ENCODE assay signal across 16 cellular contexts in genomic region chr6:36109092-36109491, GRCh38. TPM values are rescaled to one million over a fixed set of nuclear protein-coding genes. Genes with fewer than 3 reads are reported as not detected.
DNase-seq lines count a peak whose midpoint lies in the region; ATAC-seq and TF ChIP-seq lines count a peak whose summit lies in the region.
"Had no signal": no experiment of that assay in that cellular context is flagged by ENCODE, and none has a peak within 500 bp of the region (broad histone marks: within the 10 kb centered on the region; RNA-seq: fewer than 3 reads in every experiment).

No MANE protein-coding gene starts in this region.

- ATAC-seq in stimulated activated memory B cell treated with anti-CD40 and anti-IgM and Interleukin-4, amounts not matched to agents 10 μg/mL and 1 μg/mL and 100 μg/mL, for 72 hours: peak; percentile 93
- ATAC-seq in GM23338: no peak
- ATAC-seq in GM21360 (IDR thresholded peaks at IDR 0.05; ENCODE audit: unreplicated experiment): no peak
- ATAC-seq: pancreas had no signal

- H3K79me2 ChIP-seq in GM23338 (replicated peaks; ENCODE audit: insufficient read depth): no peaks in the 10 kb centered on the region

- no peaks in the 10 kb centered on the region for H3K9me3 Mint-ChIP-seq in activated T-cell treated with anti-CD3 and anti-CD28 coated beads, Interleukin-2, amount 50 U/mL, for 24 hours
- H3K9me3 Mint-ChIP-seq in stimulated activated memory B cell treated with anti-CD40 and anti-IgM and Interleukin-4, amounts not matched to agents 10 μg/mL and 1 μg/mL and 100 μg/mL, for 72 hours: no peaks in the 10 kb centered on the region
- no peaks in the 10 kb centered on the region for H3K9me3 Mint-ChIP-seq in GM23338

- no peak overlapping the region for H3K4me3 Mint-ChIP-seq in activated T-cell treated with anti-CD3 and anti-CD28 coated beads, Interleukin-2, amount 50 U/mL, for 24 hours
- no peak overlapping the region for H3K4me3 Mint-ChIP-seq in stimulated activated memory B cell treated with anti-CD40 and anti-IgM and Interleukin-4, amounts not matched to agents 10 μg/mL and 1 μg/mL and 100 μg/mL, for 72 hours
- no peak overlapping the region for H3K4me3 Mint-ChIP-seq in GM23338

- H3K36me3 ChIP-seq in GM23338 (ENCODE audit: insufficient read depth): no peaks in the 10 kb centered on the region

- H3K27ac Mint-ChIP-seq in activated T-cell treated with anti-CD3 and anti-CD28 coated beads, Interleukin-2, amount 50 U/mL, for 24 hours: peak overlapping the region; percentile 72
- peak overlapping the region; percentile 90 for H3K27ac Mint-ChIP-seq in stimulated activated memory B cell treated with anti-CD40 and anti-IgM and Interleukin-4, amounts not matched to agents 10 μg/mL and 1 μg/mL and 100 μg/mL, for 72 hours
- no peak overlapping the region for H3K27ac Mint-ChIP-seq in GM23338

- H3F3A ChIP-seq in GM23338 (replicated peaks; ENCODE audit: low read depth): no peaks in the 10 kb centered on the region

- H3K4me1 ChIP-seq in GM23338 (ENCODE audit: insufficient read depth): no peaks in the 10 kb centered on the region
- H3K4me1 ChIP-seq: pancreas had no signal

- no peaks in the 10 kb centered on the region for H3K9me2 ChIP-seq in GM23338 (ENCODE audit: insufficient read depth)

- H4K20me1 ChIP-seq in GM23338 (replicated peaks; ENCODE audit: insufficient read depth): no peaks in the 10 kb centered on the region; the same call in 1 of the 2 replicates

- no peaks in the 10 kb centered on the region for H3K27me3 ChIP-seq in GM23338 (ENCODE audit: insufficient read depth)
- H3K27me3 ChIP-seq: pancreas had no signal

- DNase-seq in activated T-cell treated with anti-CD3 and anti-CD28 coated beads, Interleukin-2, amount 50 U/mL, for 24 hours: no peak
- no peak for DNase-seq in activated T-cell treated with anti-CD3 and anti-CD28 coated beads, Interleukin-2, amount 50 U/mL, for 1 hour
- DNase-seq in T follicular helper cell (ENCODE audit: low read depth) (peak; percentile 34), GM23338 (ENCODE audit: low spot score) (no peak), nucleus accumbens (lab: John Stamatoyannopoulos, UW) (no peak)
- DNase-seq in effector CD4-positive, alpha-beta T cell: peak; percentile 19
- DNase-seq: activated CD8-positive, alpha-beta memory T cell treated with anti-CD3 and anti-CD28 coated beads, Interleukin-2, amount 50 U/mL, for 48 hours; Calu3; NCI-H2029; NCI-H748 treated with DMSO at 0.1 percent for 48 hours; pancreas; small intestine had no signal

- no peak overlapping the region for H3K4me2 ChIP-seq in GM23338

- no peak for TF ChIP-seq CTCF in GM23338 (conservative IDR thresholded peaks at IDR 0.05; ENCODE audit: low read depth in 2 of 2)

- no peak overlapping the region for H3K4me3 ChIP-seq in GM23338
- H3K4me3 ChIP-seq: lung, pancreas had no signal

- H3K36me3 Mint-ChIP-seq in activated T-cell treated with anti-CD3 and anti-CD28 coated beads, Interleukin-2, amount 50 U/mL, for 24 hours (ENCODE audit: low read depth): peaks cover 84% of the 10 kb centered on the region
- H3K36me3 Mint-ChIP-seq in stimulated activated memory B cell treated with anti-CD40 and anti-IgM and Interleukin-4, amounts not matched to agents 10 μg/mL and 1 μg/mL and 100 μg/mL, for 72 hours: peaks cover 35% of the 10 kb centered on the region
- H3K36me3 Mint-ChIP-seq in GM23338 (ENCODE audit: low read depth): peaks cover 10% of the 10 kb centered on the region; the same call in 1 of the 3 replicates

- no peaks in the 10 kb centered on the region for H3K27me3 Mint-ChIP-seq in activated T-cell treated with anti-CD3 and anti-CD28 coated beads, Interleukin-2, amount 50 U/mL, for 24 hours
- no peaks in the 10 kb centered on the region for H3K27me3 Mint-ChIP-seq in stimulated activated memory B cell treated with anti-CD40 and anti-IgM and Interleukin-4, amounts not matched to agents 10 μg/mL and 1 μg/mL and 100 μg/mL, for 72 hours
- H3K27me3 Mint-ChIP-seq in GM23338 (ENCODE audit: insufficient read depth, low read depth, poor library complexity): peaks cover 7% of the 10 kb centered on the region

- H3K4me1 Mint-ChIP-seq in activated T-cell treated with anti-CD3 and anti-CD28 coated beads, Interleukin-2, amount 50 U/mL, for 24 hours (ENCODE audit: low read depth): peaks cover 47% of the 10 kb centered on the region
- peaks cover 38% of the 10 kb centered on the region for H3K4me1 Mint-ChIP-seq in stimulated activated memory B cell treated with anti-CD40 and anti-IgM and Interleukin-4, amounts not matched to agents 10 μg/mL and 1 μg/mL and 100 μg/mL, for 72 hours
- H3K4me1 Mint-ChIP-seq in GM23338: peaks cover 12% of the 10 kb centered on the region; the same call in 2 of the 3 replicates

- no peak overlapping the region for H2AFZ ChIP-seq in GM23338

- no peak overlapping the region for H3K27ac ChIP-seq in GM23338 (ENCODE audit: low read depth)
- H3K27ac ChIP-seq: HL-60, pancreas had no signal

TF ChIP-seq in GM23338, 12 proteins besides CTCF, POLR2A, EP300 and RAD21 (continues in another document):
- no peak for TF ChIP-seq ZNF462 (CRISPR knock-in tag; IDR thresholded peaks at IDR 0.05)

RNA-seq across cellular contexts. Expression of gene MAPK13, which starts 21.2 kb away (rescaled TPM):
- total RNA-seq in GM23338 (2014; rRNA removed; shearing (Covaris generic)): 7.7 and 12.3 TPM in 2 replicates
- 6.3 TPM in 2 replicates for polyA plus RNA-seq in GM23338 (2016; fragmentation: Nextera tagmentation; extraction: Ambion mirVana)

Comparison
In these comparisons a context has a peak if more than half of its experiments do, and no peak if none do; other contexts are left out.
1. DNase-seq: peak in T follicular helper cell (single experiment) and effector CD4-positive, alpha-beta T cell (single experiment); none in activated T-cell treated with anti-CD3 and anti-CD28 coated beads, Interleukin-2, amount 50 U/mL, for 24 hours (single experiment), activated T-cell treated with anti-CD3 and anti-CD28 coated beads, Interleukin-2, amount 50 U/mL, for 1 hour (single experiment), GM23338 (single experiment) and nucleus accumbens (0 of 56).